In the genomic region with DNA sequence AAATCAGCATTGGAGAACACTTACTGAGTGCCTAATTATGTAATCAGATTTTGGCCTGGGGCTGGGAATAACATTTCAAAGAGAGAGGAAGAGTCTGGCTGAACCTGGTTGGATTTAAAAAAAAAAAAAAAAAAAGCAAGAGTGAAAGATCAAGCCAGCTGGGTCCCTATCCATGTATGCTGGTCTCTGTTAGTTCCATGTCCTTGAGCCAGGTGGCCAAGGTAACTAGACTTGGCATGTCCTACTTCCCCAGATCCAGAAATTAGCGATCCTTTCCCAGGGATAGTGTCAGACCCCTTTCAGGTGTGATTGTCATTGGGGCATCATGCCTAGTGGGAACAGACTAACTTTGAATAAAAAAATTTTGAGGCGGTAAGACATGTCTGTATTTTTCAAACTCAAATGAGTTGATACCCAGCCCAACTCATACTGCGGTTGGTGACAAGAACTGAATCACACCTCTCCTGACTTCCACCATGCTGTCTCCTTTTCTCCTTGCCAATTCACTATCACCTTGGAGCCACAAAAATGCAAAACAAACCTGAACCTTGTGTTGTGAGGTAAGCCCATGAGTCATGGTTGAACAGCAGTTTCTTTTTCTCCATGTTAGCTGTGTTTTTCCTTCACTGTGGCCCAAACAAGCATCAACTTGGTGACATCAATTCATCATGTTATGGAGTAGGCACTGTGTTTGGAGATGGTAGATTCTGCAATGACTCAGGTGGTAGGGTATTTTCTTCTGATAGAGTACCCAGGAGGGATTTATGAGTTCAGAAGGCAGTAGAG, we compare ENCODE assay signal across 12 cellular contexts. TPM values are rescaled to one million over a fixed set of nuclear protein-coding genes. Genes with fewer than 3 reads are reported as not detected.
DNase-seq lines count a peak whose midpoint lies in the region; ATAC-seq, FAIRE-seq and TF ChIP-seq lines count a peak whose summit lies in the region.
"Had no signal": no experiment of that assay in that cellular context is flagged by ENCODE, and none has a peak within 500 bp of the region (broad histone marks: within the 10 kb centered on the region; RNA-seq: fewer than 3 reads in every experiment).

No MANE protein-coding gene starts in this region.

- POLR2A ChIA-PET in naive thymus-derived CD4-positive, alpha-beta T cell (lab: Charles Lee), result no interaction called here
- POLR2A ChIA-PET in T-cell (lab: Charles Lee), result no interaction called here

- H3K36me3 Mint-ChIP-seq in naive thymus-derived CD4-positive, alpha-beta T cell, result peaks cover 0 to 8% (median 0%) of the 10 kb centered on the region in 5 donors
- no peaks in the 10 kb centered on the region for H3K36me3 Mint-ChIP-seq in T-cell

- DNase-seq in DMS53 treated with DMSO at 0.1 percent for 48 hours (lab: John Stamatoyannopoulos, UW; ENCODE audit: unreplicated experiment) (peak; percentile 25), LoVo (ENCODE audit: low spot score) (peak; percentile 61), bronchial epithelial cell (ENCODE audit: low read depth) (peak; percentile 100), T-cell (no peak), NCI-H1694 (lab: John Stamatoyannopoulos, UW) (no peak)
- DNase-seq in naive thymus-derived CD4-positive, alpha-beta T cell, result peak in 1 of 9 donors; percentile 16
- no peak for DNase-seq in activated effector memory CD4-positive, alpha-beta T cell treated with Interleukin-2 at 50 U/mL for 16 hours
- DNase-seq: activated T-cell treated with anti-CD3 and anti-CD28 coated beads, Interleukin-2, amount 50 U/mL, for 24 hours; dermis blood vessel endothelial cell; DMS79; heart left ventricle; NCI-H774 had no signal

- peaks cover 27 to 54% (median 42%) of the 10 kb centered on the region in 7 donors for H3K4me1 Mint-ChIP-seq in naive thymus-derived CD4-positive, alpha-beta T cell
- H3K4me1 Mint-ChIP-seq in T-cell, result peaks cover 37 to 57% (median 56%) of the 10 kb centered on the region in 3 donors

- TF ChIP-seq CTCF in bronchial epithelial cell (IDR thresholded peaks at IDR 0.05; ENCODE audit: insufficient read depth, low read length, severe bottlenecking), result no peak

- peak overlapping the region in 2 of 10 donors; percentile 5 to 12 for H3K4me3 Mint-ChIP-seq in naive thymus-derived CD4-positive, alpha-beta T cell
- H3K4me3 Mint-ChIP-seq in T-cell, result no peak overlapping the region
- H3K4me3 Mint-ChIP-seq: activated T-cell treated with anti-CD3 and anti-CD28 coated beads, Interleukin-2, amount 50 U/mL, for 24 hours had no signal

- ATAC-seq in naive thymus-derived CD4-positive, alpha-beta T cell, result peak; percentile 17
- ATAC-seq in T-cell (replicated peaks in 1 of 4), result no peak
- ATAC-seq: heart left ventricle had no signal

- FAIRE-seq in bronchial epithelial cell (lab: Jason Lieb, UNC), result peak; percentile 99

- peaks cover 0 to 5% (median 0%) of the 10 kb centered on the region in 11 donors for H3K9me3 Mint-ChIP-seq in naive thymus-derived CD4-positive, alpha-beta T cell
- H3K9me3 Mint-ChIP-seq in T-cell, result no peaks in the 10 kb centered on the region
- H3K9me3 Mint-ChIP-seq: activated T-cell treated with anti-CD3 and anti-CD28 coated beads, Interleukin-2, amount 50 U/mL, for 24 hours had no signal

- CTCF ChIA-PET in naive thymus-derived CD4-positive, alpha-beta T cell (lab: Charles Lee), result interaction anchor here (0.7 kb wide), 1 partner anchor 177 kb away, joined by 3 read pairs; no protein-coding TSS in a partner anchor
- CTCF ChIA-PET in T-cell (lab: Charles Lee), result interaction anchor here in 1 of 2 donors (0.7 kb wide), 1 partner anchor 148 kb away, joined by 4 read pairs; no protein-coding TSS in a partner anchor

- peak overlapping the region in 3 of 9 donors; percentile 2 to 65 (median 50) for H3K27ac Mint-ChIP-seq in naive thymus-derived CD4-positive, alpha-beta T cell
- peak overlapping the region in 1 of 2 donors; percentile 76 for H3K27ac Mint-ChIP-seq in T-cell
- H3K27ac Mint-ChIP-seq: activated T-cell treated with anti-CD3 and anti-CD28 coated beads, Interleukin-2, amount 50 U/mL, for 24 hours had no signal

- H3K9me3 ChIP-seq in naive thymus-derived CD4-positive, alpha-beta T cell (ENCODE audit: control insufficient read depth in 2 of 3, low read length in 3 of 3), result no peaks in the 10 kb centered on the region
- H3K9me3 ChIP-seq: heart left ventricle had no signal

- intact Hi-C loops in naive thymus-derived CD4-positive, alpha-beta T cell (cut with micrococcal nuclease), result loop anchor here in 1 of 2 donors (5.0 kb wide), 1 partner anchor 33 kb away; no protein-coding TSS in a partner anchor

- no peaks in the 10 kb centered on the region for H3K36me3 ChIP-seq in bronchial epithelial cell (ENCODE audit: control insufficient read depth, insufficient read depth, low read length)
- H3K36me3 ChIP-seq in naive thymus-derived CD4-positive, alpha-beta T cell (ENCODE audit: control insufficient read depth in 2 of 3, insufficient read depth in 3 of 3, low read length in 3 of 3), result no peaks in the 10 kb centered on the region
- H3K36me3 ChIP-seq: heart left ventricle had no signal

- H3K4me1 ChIP-seq in naive thymus-derived CD4-positive, alpha-beta T cell (ENCODE audit: control insufficient read depth in 2 of 2, insufficient read depth in 2 of 2, low read length in 2 of 2), result peaks cover 17% of the 10 kb centered on the region in 2 donors

- no peaks in the 10 kb centered on the region for H3K27me3 Mint-ChIP-seq in naive thymus-derived CD4-positive, alpha-beta T cell
- H3K27me3 Mint-ChIP-seq in T-cell, result no peaks in the 10 kb centered on the region
- H3K27me3 Mint-ChIP-seq: activated T-cell treated with anti-CD3 and anti-CD28 coated beads, Interleukin-2, amount 50 U/mL, for 24 hours had no signal

- H3K27ac ChIP-seq in naive thymus-derived CD4-positive, alpha-beta T cell (ENCODE audit: low read depth, low read length), result no peak overlapping the region
- H3K27ac ChIP-seq: heart left ventricle had no signal

- no peak overlapping the region for H3K4me3 ChIP-seq in bronchial epithelial cell (ENCODE audit: low read depth, low read length)
- H3K4me3 ChIP-seq in naive thymus-derived CD4-positive, alpha-beta T cell (ENCODE audit: low read length), result no peak overlapping the region
- H3K4me3 ChIP-seq: heart left ventricle had no signal

- H3K27me3 ChIP-seq in bronchial epithelial cell (ENCODE audit: control insufficient read depth, insufficient read depth, low read length), result no peaks in the 10 kb centered on the region
- no peaks in the 10 kb centered on the region for H3K27me3 ChIP-seq in naive thymus-derived CD4-positive, alpha-beta T cell (ENCODE audit: control insufficient read depth in 2 of 2, insufficient read depth in 2 of 2, low read length in 2 of 2)
- H3K27me3 ChIP-seq: heart left ventricle had no signal

RNA-seq across cellular contexts. Expression of a gene that starts 24.5 kb away (rescaled TPM):
- total RNA-seq in bronchial epithelial cell (24.2 and 26.8 TPM in 2 replicates), T-cell (10 to 100 TPM; 40.4 to 51.1 (median 46.7) TPM)
- 10 to 100 TPM; 38.5 to 52.7 (median 49.8) TPM for total RNA-seq in naive thymus-derived CD4-positive, alpha-beta T cell
- polyA plus RNA-seq in naive thymus-derived CD4-positive, alpha-beta T cell, result 10 to 100 TPM; 22.9 to 27.5 TPM

Comparison
In these comparisons a context has a peak if more than half of its experiments do, and no peak if none do; other contexts are left out.
1. DNase-seq: peak in DMS53 treated with DMSO at 0.1 percent for 48 hours (single experiment), LoVo (single experiment) and bronchial epithelial cell (single experiment); none in T-cell (0 of 34), NCI-H1694 (single experiment) and activated effector memory CD4-positive, alpha-beta T cell treated with Interleukin-2 at 50 U/mL for 16 hours (single experiment).